Comparison of ENCODE assay signal across 21 cellular contexts in genomic region chr6:135105299-135105698, GRCh38.
"Had no signal": no experiment of that assay in that cellular context is flagged by ENCODE, and none has a peak within 500 bp of the region (broad histone marks: within the 10 kb centered on the region; RNA-seq: fewer than 3 reads in every experiment).

No MANE protein-coding gene starts in this region.

- H3K4me3 ChIP-seq: esophagus muscularis mucosa, gastrocnemius medialis, heart right ventricle, right atrium auricular region, sigmoid colon, skin epidermis, testis, tibial nerve, upper lobe of right lung, vagina had no signal

- H3K9me3 ChIP-seq: esophagus muscularis mucosa, gastrocnemius medialis, heart right ventricle, right atrium auricular region, sigmoid colon, testis, tibial nerve, upper lobe of right lung, vagina had no signal

- H3K27ac ChIP-seq: epithelial cell of prostate, esophagus muscularis mucosa, gastrocnemius medialis, heart right ventricle, right atrium auricular region, sigmoid colon, skin epidermis, testis, tibial nerve, upper lobe of right lung, vagina had no signal

- ATAC-seq: effector memory CD8-positive, alpha-beta T cell; gastrocnemius medialis; heart right ventricle; natural killer cell; stimulated activated naive B cell treated with anti-CD40 and anti-IgM and Interleukin-4, amounts not matched to agents 10 μg/mL and 1 μg/mL and 100 μg/mL, for 72 hours; stimulated activated naive CD8-positive, alpha-beta T cell treated with anti-CD3 and anti-CD28 coated beads, Interleukin-15, amount 100 ng/mL, for 72 hours; upper lobe of right lung had no signal

- H3K9me3 Mint-ChIP-seq: effector memory CD8-positive, alpha-beta T cell; natural killer cell had no signal

- H3K4me1 ChIP-seq: esophagus muscularis mucosa, gastrocnemius medialis, heart right ventricle, right atrium auricular region, sigmoid colon, testis, tibial nerve, upper lobe of right lung, vagina had no signal

- H3K27me3 ChIP-seq: esophagus muscularis mucosa, gastrocnemius medialis, right atrium auricular region, sigmoid colon, testis, tibial nerve, upper lobe of right lung, vagina had no signal

- H3K4me3 Mint-ChIP-seq: effector memory CD8-positive, alpha-beta T cell; natural killer cell; neural crest cell; stimulated activated naive B cell treated with anti-CD40 and anti-IgM and Interleukin-4, amounts not matched to agents 10 μg/mL and 1 μg/mL and 100 μg/mL, for 72 hours had no signal

- H3K36me3 ChIP-seq: esophagus muscularis mucosa, gastrocnemius medialis, heart right ventricle, right atrium auricular region, sigmoid colon, tibial nerve, upper lobe of right lung, vagina had no signal

- H3K27ac Mint-ChIP-seq: natural killer cell; stimulated activated naive B cell treated with anti-CD40 and anti-IgM and Interleukin-4, amounts not matched to agents 10 μg/mL and 1 μg/mL and 100 μg/mL, for 72 hours; stimulated activated naive CD8-positive, alpha-beta T cell treated with anti-CD3 and anti-CD28 coated beads, Interleukin-15, amount 100 ng/mL, for 72 hours had no signal

- H3K36me3 Mint-ChIP-seq: natural killer cell had no signal

- DNase-seq: effector memory CD8-positive, alpha-beta T cell; gastrocnemius medialis; heart right ventricle; hypothalamus; kidney glomerular epithelial cell; mammary epithelial cell; natural killer cell; sigmoid colon; stimulated activated CD4-positive, alpha-beta T cell treated with anti-CD3 and anti-CD28 coated beads, Interleukin-2, amount 100 ng/mL, for 24 hours; stimulated activated CD4-positive, alpha-beta T cell treated with anti-CD3 and anti-CD28 coated beads, Interleukin-4, amount 100 ng/mL, for 4 hours; stimulated activated naive B cell treated with anti-CD40 and anti-IgM and Interleukin-4, amounts not matched to agents 10 μg/mL and 1 μg/mL and 100 μg/mL, for 72 hours; stimulated activated naive CD8-positive, alpha-beta T cell treated with anti-CD3 and anti-CD28 coated beads, Interleukin-15, amount 100 ng/mL, for 72 hours; testis; upper lobe of right lung had no signal

- H3K27me3 Mint-ChIP-seq: effector memory CD8-positive, alpha-beta T cell; stimulated activated naive CD8-positive, alpha-beta T cell treated with anti-CD3 and anti-CD28 coated beads, Interleukin-15, amount 100 ng/mL, for 72 hours had no signal
